9 cellular contexts compared by ENCODE assay signal in the genomic region with DNA sequence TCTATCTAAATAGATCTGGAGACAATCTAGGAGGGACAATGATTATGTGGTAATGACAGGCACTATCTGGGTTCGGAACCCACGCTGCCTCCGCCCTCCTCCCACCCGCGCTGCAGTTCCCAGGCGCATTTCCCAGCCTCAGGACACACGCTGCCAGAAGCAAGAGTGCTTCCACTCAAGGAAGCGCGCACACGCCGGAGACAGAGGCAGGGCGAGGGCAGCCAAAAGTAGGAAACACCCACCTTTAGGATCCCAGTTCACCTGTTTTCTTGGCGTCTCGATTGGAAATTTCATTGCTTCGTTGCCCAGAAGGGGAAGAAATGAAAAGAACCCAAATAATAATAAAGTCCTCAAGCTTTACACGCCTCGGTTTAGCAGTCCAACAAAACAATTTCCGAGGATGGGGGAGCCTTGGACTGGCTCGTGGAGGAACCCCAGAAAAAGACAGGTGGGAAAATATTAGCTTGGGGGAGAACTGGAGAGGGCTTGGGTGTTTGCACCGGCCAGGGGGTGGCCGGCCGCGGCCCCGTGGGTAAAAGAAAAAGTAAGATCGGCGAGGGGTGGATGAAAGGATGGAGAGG. TPM values are rescaled to one million over a fixed set of nuclear protein-coding genes. Genes with fewer than 3 reads are reported as not detected.
DNase-seq lines count a peak whose midpoint lies in the region; ATAC-seq and TF ChIP-seq lines count a peak whose summit lies in the region.
"Had no signal": no experiment of that assay in that cellular context is flagged by ENCODE, and none has a peak within 500 bp of the region (broad histone marks: within the 10 kb centered on the region; RNA-seq: fewer than 3 reads in every experiment).

No MANE protein-coding gene starts in this region.

- in situ Hi-C loops in GM13976 (cut with MboI; ENCODE audit: low sequenced_read_pairs, unreplicated experiment) = no loop called here

- ATAC-seq in GM19395 (IDR thresholded peaks at IDR 0.05; ENCODE audit: unreplicated experiment) (no peak), HG03354 (IDR thresholded peaks at IDR 0.05; ENCODE audit: poor library complexity, severe bottlenecking, unreplicated experiment) (no peak)

- peak overlapping the region in 10 of 11 experiments; percentile 62 to 82 (median 76); a peak in 20 of 22 replicates for H3K9ac ChIP-seq in BLaER1 treated with 17β-estradiol and CSF1 and Interleukin-3, amounts not matched to agents 10 nM and 100 nM

- H3K9me3 ChIP-seq in BLaER1 treated with 17β-estradiol and CSF1 and Interleukin-3, amounts not matched to agents 10 nM and 100 nM (replicated peaks in 1 of 11) = peaks cover 0 to 5% (median 0%) of the 10 kb centered on the region in 11 experiments; a peak in 2 of 22 replicates
- H3K9me3 ChIP-seq in prostate gland = no peaks in the 10 kb centered on the region

- no peak for TF ChIP-seq POLR2A in prostate gland (IDR thresholded peaks at IDR 0.05)

- peaks cover 47 to 62% (median 54%) of the 10 kb centered on the region in 11 experiments for H3K27me3 ChIP-seq in BLaER1 treated with 17β-estradiol and CSF1 and Interleukin-3, amounts not matched to agents 10 nM and 100 nM
- H3K27me3 ChIP-seq in prostate gland (replicated peaks; ENCODE audit: insufficient read depth) = peaks cover 27% of the 10 kb centered on the region

- peak overlapping the region in 9 of 11 experiments; percentile 54 to 83 (median 74); a peak in 12 of 22 replicates for H3K27ac ChIP-seq in BLaER1 treated with 17β-estradiol and CSF1 and Interleukin-3, amounts not matched to agents 10 nM and 100 nM
- peak overlapping the region; percentile 1 for H3K27ac ChIP-seq in caudate nucleus (ENCODE audit: low read depth, low read length)
- no peak overlapping the region for H3K27ac ChIP-seq in prostate gland

- H3K4me1 ChIP-seq in BLaER1 treated with 17β-estradiol and CSF1 and Interleukin-3, amounts not matched to agents 10 nM and 100 nM = peaks cover 19 to 38% (median 26%) of the 10 kb centered on the region in 10 experiments; a peak in 19 of 20 replicates
- H3K4me1 ChIP-seq in prostate gland (replicated peaks) = no peaks in the 10 kb centered on the region

- TF ChIP-seq CTCF in GM13976 (IDR thresholded peaks at IDR 0.05; ENCODE audit: borderline replicate concordance, control extremely low read depth, extremely low read depth, insufficient read depth, missing control alignments) (no peak), prostate gland (IDR thresholded peaks at IDR 0.05) (no peak)

- H4K20me1 ChIP-seq in BLaER1 treated with 17β-estradiol and CSF1 and Interleukin-3, amounts not matched to agents 10 nM and 100 nM = peaks cover 0 to 4% (median 0%) of the 10 kb centered on the region in 11 experiments; a peak in 1 of 22 replicates

- H3K36me3 ChIP-seq in BLaER1 treated with 17β-estradiol and CSF1 and Interleukin-3, amounts not matched to agents 10 nM and 100 nM = no peaks in the 10 kb centered on the region
- H3K36me3 ChIP-seq in prostate gland = no peaks in the 10 kb centered on the region

- intact Hi-C loops in prostate gland (cut with DNase I) = no loop called here

- peak overlapping the region; percentile 71 to 84 (median 75) for H3K4me3 ChIP-seq in BLaER1 treated with 17β-estradiol and CSF1 and Interleukin-3, amounts not matched to agents 10 nM and 100 nM
- peak overlapping the region in 1 of 2 donors; percentile 25 for H3K4me3 ChIP-seq in prostate gland

- under 1% methylated on average over 26 of the region's 26 CpGs for WGBS in prostate gland

- H3K4me2 ChIP-seq in BLaER1 treated with 17β-estradiol and CSF1 and Interleukin-3, amounts not matched to agents 10 nM and 100 nM = peak overlapping the region; percentile 88 to 98 (median 93)

- DNase-seq in GM13976 (ENCODE audit: low spot score) (peak; percentile 23), caudate nucleus (lab: John Stamatoyannopoulos, UW) (peak in 12 of 61 donors; percentile 13 to 63 (median 32)), midbrain (lab: John Stamatoyannopoulos, UW) (peak; percentile 29), prostate gland (ENCODE audit: low spot score) (no peak), epidermal melanocyte (ENCODE audit: insufficient read length, low spot score) (no peak)

RNA-seq across cellular contexts. Expression of a gene that starts 0.5 kb away (rescaled TPM):
- 1 to 10 TPM in 1 of 2 donors, not detected in 1; 4.9 TPM for total RNA-seq in prostate gland
- total RNA-seq: ureter had no signal

Comparison
In these comparisons a context has a peak if more than half of its experiments do, and no peak if none do; other contexts are left out.
1. H3K27ac ChIP-seq: peak in BLaER1 treated with 17β-estradiol and CSF1 and Interleukin-3, amounts not matched to agents 10 nM and 100 nM (9 of 11) and caudate nucleus (single experiment); none in prostate gland (0 of 2).
2. DNase-seq: peak in GM13976 (single experiment) and midbrain (single experiment); none in prostate gland (single experiment) and epidermal melanocyte (single experiment).